18 cellular contexts compared by ENCODE assay signal in genomic region chr4:98711526-98711925, GRCh38.
"Had no signal": no experiment of that assay in that cellular context is flagged by ENCODE, and none has a peak within 500 bp of the region (broad histone marks: within the 10 kb centered on the region; RNA-seq: fewer than 3 reads in every experiment).

No MANE protein-coding gene starts in this region.

- H3K27ac Mint-ChIP-seq: activated CD4-positive, alpha-beta T cell treated with anti-CD3 and anti-CD28 coated beads, Interleukin-2, amount 10 ng/mL, durations not matched to agents 24 days and 14 days; activated CD8-positive, alpha-beta T cell treated with anti-CD3 and anti-CD28 coated beads, Interleukin-2, amount 10 ng/mL, durations not matched to agents 7 days and 5 days; activated naive CD4-positive, alpha-beta T cell treated with anti-CD3 and anti-CD28 coated beads, Interleukin-2, amount 50 U/mL, for 24 hours; activated T-cell treated with anti-CD3 and anti-CD28 coated beads, Interleukin-2, amount 50 U/mL, for 24 hours; naive B cell; progenitor cell of endocrine pancreas; T-cell had no signal

- H3K9me3 ChIP-seq: body of pancreas, colonic mucosa, gastrocnemius medialis, tibial artery had no signal

- H3K4me3 ChIP-seq: adrenal gland, body of pancreas, colonic mucosa, gastrocnemius medialis, tibial artery had no signal

- H3K4me1 Mint-ChIP-seq: neural crest cell had no signal

- H3K36me3 ChIP-seq: adrenal gland, colonic mucosa, gastrocnemius medialis, tibial artery had no signal

- DNase-seq: activated CD4-positive, alpha-beta T cell treated with anti-CD3 and anti-CD28 coated beads, Interleukin-2, amount 10 ng/mL, durations not matched to agents 24 days and 14 days; activated CD8-positive, alpha-beta T cell treated with anti-CD3 and anti-CD28 coated beads, Interleukin-2, amount 10 ng/mL, durations not matched to agents 7 days and 5 days; activated T-cell treated with anti-CD3 and anti-CD28 coated beads, Interleukin-2, amount 50 U/mL, for 24 hours; adrenal gland; body of pancreas; caudate nucleus; colonic mucosa; gastrocnemius medialis; head of caudate nucleus; left ventricle myocardium superior; naive B cell; stimulated activated naive CD8-positive, alpha-beta T cell treated with anti-CD3 and anti-CD28 coated beads, Interleukin-15, Interleukin-2, amounts not matched to agents 100 U/mL and 50 U/mL, for 24 hours; substantia nigra; T-cell; tibial artery had no signal

- ATAC-seq: activated CD8-positive, alpha-beta T cell treated with anti-CD3 and anti-CD28 coated beads, Interleukin-2, amount 10 ng/mL, durations not matched to agents 7 days and 5 days; body of pancreas; gastrocnemius medialis; left ventricle myocardium superior; stimulated activated naive CD8-positive, alpha-beta T cell treated with anti-CD3 and anti-CD28 coated beads, Interleukin-15, Interleukin-2, amounts not matched to agents 100 U/mL and 50 U/mL, for 24 hours; T-cell had no signal

- H3K4me1 ChIP-seq: adrenal gland, body of pancreas, colonic mucosa, gastrocnemius medialis, tibial artery had no signal

- H3K4me3 Mint-ChIP-seq: activated CD4-positive, alpha-beta T cell treated with anti-CD3 and anti-CD28 coated beads, Interleukin-2, amount 10 ng/mL, durations not matched to agents 24 days and 14 days; activated CD8-positive, alpha-beta T cell treated with anti-CD3 and anti-CD28 coated beads, Interleukin-2, amount 10 ng/mL, durations not matched to agents 7 days and 5 days; activated naive CD4-positive, alpha-beta T cell treated with anti-CD3 and anti-CD28 coated beads, Interleukin-2, amount 50 U/mL, for 24 hours; activated T-cell treated with anti-CD3 and anti-CD28 coated beads, Interleukin-2, amount 50 U/mL, for 24 hours; naive B cell; neural crest cell; T-cell had no signal

- H3K9me3 Mint-ChIP-seq: neural crest cell had no signal

- H3K27me3 Mint-ChIP-seq: activated CD4-positive, alpha-beta T cell treated with anti-CD3 and anti-CD28 coated beads, Interleukin-2, amount 10 ng/mL, durations not matched to agents 24 days and 14 days; activated naive CD4-positive, alpha-beta T cell treated with anti-CD3 and anti-CD28 coated beads, Interleukin-2, amount 50 U/mL, for 24 hours; activated T-cell treated with anti-CD3 and anti-CD28 coated beads, Interleukin-2, amount 50 U/mL, for 24 hours; progenitor cell of endocrine pancreas; T-cell had no signal

- H3K36me3 Mint-ChIP-seq: T-cell had no signal

- H3K27ac ChIP-seq: adrenal gland, body of pancreas, colonic mucosa, gastrocnemius medialis, tibial artery had no signal

- H3K27me3 ChIP-seq: adrenal gland, body of pancreas, colonic mucosa, gastrocnemius medialis, tibial artery had no signal
